31 cellular contexts compared by ENCODE assay signal in genomic region chr15:51425517-51426033, GRCh38.
A peak's percentile ranks its signal among the peaks of the same experiment; 100 is the strongest.
DNase-seq lines count a peak whose midpoint lies in the region; ATAC-seq and TF ChIP-seq lines count a peak whose summit lies in the region.
"Had no signal": no experiment of that assay in that cellular context is flagged by ENCODE, and none has a peak within 500 bp of the region (broad histone marks: within the 10 kb centered on the region; RNA-seq: fewer than 3 reads in every experiment).

No MANE protein-coding gene starts in this region.

- no peaks in the 10 kb centered on the region for H4K20me1 ChIP-seq in mammary epithelial cell (ENCODE audit: insufficient read depth, low read length)

- TF ChIP-seq CTCF in mammary epithelial cell (conservative IDR thresholded peaks at IDR 0.05 in 1 of 2, IDR thresholded peaks at IDR 0.05 in 1 of 2; ENCODE audit: extremely low read depth in 1 of 2, insufficient read depth in 1 of 2, low read depth in 1 of 2, low read length in 2 of 2) (no peak), WERI-Rb-1 (IDR thresholded peaks at IDR 0.05; ENCODE audit: low read depth, low read length) (no peak)

- DNase-seq in NCI-H82 (lab: John Stamatoyannopoulos, UW) (peak; percentile 29), NCI-H82 treated with DMSO at 0.1 percent for 48 hours (lab: John Stamatoyannopoulos, UW; ENCODE audit: unreplicated experiment) (no peak), M059J (ENCODE audit: low read depth) (peak; percentile 70), mammary epithelial cell (peak; percentile 18), iris pigment epithelial cell (ENCODE audit: low read depth) (peak; percentile 31), WERI-Rb-1 (no peak)
- DNase-seq: ACHN; activated B cell treated with CpG ODN at 0.5 μM for 24 hours; activated CD4-positive, alpha-beta T cell treated with anti-CD3 and anti-CD28 coated beads, Interleukin-2, amount 50 U/mL, for 1 hour; activated gamma-delta T cell; activated naive CD8-positive, alpha-beta T cell treated with anti-CD3 and anti-CD28 coated beads, Interleukin-2, amount 10 ng/mL, durations not matched to agents 7 days and 5 days; activated T-cell treated with anti-CD3 and anti-CD28 coated beads, Interleukin-2, amount 50 U/mL, for 24 hours; BE2C; central memory CD4-positive, alpha-beta T cell; DMS153; endodermal cell; lower lobe of right lung; NCI-H1092 treated with DMSO at 0.1 percent for 48 hours; NCI-H2029; NCI-H226; NCI-H526 treated with DMSO at 0.1 percent for 48 hours; RPMI8226; stimulated activated CD4-positive, alpha-beta T cell treated with anti-CD3 and anti-CD28 coated beads, Interleukin-15, amount 100 ng/mL, for 24 hours; stimulated activated CD4-positive, alpha-beta T cell treated with anti-CD3 and anti-CD28 coated beads, Interleukin-4, amount 100 ng/mL, for 4 hours; T-cell had no signal

- H3K4me3 ChIP-seq in mammary epithelial cell (replicated peaks in 1 of 3; ENCODE audit: insufficient read depth in 1 of 3, low read depth in 2 of 3, low read length in 3 of 3) (no peak overlapping the region), WERI-Rb-1 (ENCODE audit: low read depth, low read length) (no peak overlapping the region)
- H3K4me3 ChIP-seq: ascending aorta, gastroesophageal sphincter, hepatocyte, lower lobe of right lung, tibial nerve had no signal

- H3K36me3 ChIP-seq in mammary epithelial cell (ENCODE audit: insufficient read depth, low read length), result no peaks in the 10 kb centered on the region
- no peaks in the 10 kb centered on the region for H3K36me3 ChIP-seq in WERI-Rb-1
- H3K36me3 ChIP-seq: ascending aorta, BE2C, gastroesophageal sphincter, lower lobe of right lung, tibial nerve had no signal

- intact Hi-C loops in mammary epithelial cell (cut with micrococcal nuclease), result no loop called here

- H3K9ac ChIP-seq in mammary epithelial cell (ENCODE audit: insufficient read depth, low read length), result no peak overlapping the region

- in situ Hi-C loops in mammary epithelial cell (cut with MboI; ENCODE audit: low sequenced_read_pairs in 2 of 2), result no loop called here

- H3K27me3 ChIP-seq in mammary epithelial cell (ENCODE audit: insufficient read depth, low read length) (no peaks in the 10 kb centered on the region), WERI-Rb-1 (ENCODE audit: insufficient read depth, low read depth, severe bottlenecking) (no peaks in the 10 kb centered on the region)
- H3K27me3 ChIP-seq: ascending aorta, BE2C, gastroesophageal sphincter, hepatocyte, tibial nerve had no signal

- no peak overlapping the region for H2AFZ ChIP-seq in mammary epithelial cell (ENCODE audit: low read depth, low read length)
- H2AFZ ChIP-seq: hepatocyte had no signal

- no peak overlapping the region for H3K4me2 ChIP-seq in mammary epithelial cell (ENCODE audit: insufficient read depth, low read depth, low read length)
- H3K4me2 ChIP-seq: hepatocyte had no signal

- H3K9me3 ChIP-seq in mammary epithelial cell (replicated peaks; ENCODE audit: insufficient read depth, low read length) (no peaks in the 10 kb centered on the region), WERI-Rb-1 (ENCODE audit: severe bottlenecking) (no peaks in the 10 kb centered on the region)
- H3K9me3 ChIP-seq: ascending aorta, BE2C, gastroesophageal sphincter, lower lobe of right lung, tibial nerve had no signal

- no peaks in the 10 kb centered on the region for H3K4me1 ChIP-seq in mammary epithelial cell (ENCODE audit: insufficient read depth, low read length)
- H3K4me1 ChIP-seq: ascending aorta, BE2C, gastroesophageal sphincter, lower lobe of right lung, tibial nerve had no signal

- no peak for ATAC-seq in HG03097 (IDR thresholded peaks at IDR 0.05; ENCODE audit: low FRiP score, unreplicated experiment)
- ATAC-seq in GM21723 (IDR thresholded peaks at IDR 0.05; ENCODE audit: unreplicated experiment), result no peak
- ATAC-seq: gastroesophageal sphincter, lower lobe of right lung, T-cell had no signal

- H3K27ac ChIP-seq in mammary epithelial cell (ENCODE audit: insufficient read depth, low read depth, low read length) (no peak overlapping the region), WERI-Rb-1 (no peak overlapping the region)
- H3K27ac ChIP-seq: ascending aorta, gastroesophageal sphincter, hepatocyte, lower lobe of right lung, tibial nerve had no signal

- dilution Hi-C loops in mammary epithelial cell (cut with HindIII; ENCODE audit: low sequenced_read_pairs), result no loop called here

- H3K79me2 ChIP-seq in mammary epithelial cell (ENCODE audit: insufficient read depth, low read length), result no peaks in the 10 kb centered on the region
- H3K79me2 ChIP-seq: hepatocyte had no signal

- no TSS peak for BruUV-seq in mammary epithelial cell (replicated peaks; lab: Mats Ljungman, UMichigan)

- CTCF ChIA-PET in mammary epithelial cell (lab: Charles Lee; ENCODE audit: low non-redundant PET), result no interaction called here

- WGBS in mammary epithelial cell (ENCODE audit: low coverage, missing lambda C conversion rate), result 0% methylated on average over 1 of the region's 1 CpG

Comparison
In these comparisons a context has a peak if more than half of its experiments do, and no peak if none do; other contexts are left out.
1. DNase-seq: peak in NCI-H82 (single experiment), M059J (single experiment), mammary epithelial cell (single experiment) and iris pigment epithelial cell (single experiment); none in NCI-H82 treated with DMSO at 0.1 percent for 48 hours (single experiment) and WERI-Rb-1 (single experiment).